Comparison of ENCODE assay signal across 17 cellular contexts in genomic region chr13:42063105-42063504, GRCh38.
"Had no signal": no experiment of that assay in that cellular context is flagged by ENCODE, and none has a peak within 500 bp of the region (broad histone marks: within the 10 kb centered on the region; RNA-seq: fewer than 3 reads in every experiment).

No MANE protein-coding gene starts in this region.

- H3K4me1 Mint-ChIP-seq: immature natural killer cell; stimulated activated naive CD8-positive, alpha-beta T cell treated with anti-CD3 and anti-CD28 coated beads, Interleukin-15, amount 100 ng/mL, for 72 hours had no signal

- H3K36me3 ChIP-seq: cardiac muscle cell, neutrophil, pancreas had no signal

- H3K27me3 Mint-ChIP-seq: activated CD4-positive, alpha-beta memory T cell treated with anti-CD3 and anti-CD28 coated beads for 36 hours; activated naive CD8-positive, alpha-beta T cell treated with anti-CD3 and anti-CD28 coated beads, Interleukin-2, amount 50 U/mL, for 24 hours; stimulated activated naive CD8-positive, alpha-beta T cell treated with anti-CD3 and anti-CD28 coated beads, Interleukin-15, amount 100 ng/mL, for 72 hours had no signal

- H3K27ac Mint-ChIP-seq: activated CD4-positive, alpha-beta memory T cell treated with anti-CD3 and anti-CD28 coated beads for 36 hours; activated naive CD8-positive, alpha-beta T cell treated with anti-CD3 and anti-CD28 coated beads, Interleukin-2, amount 50 U/mL, for 24 hours; immature natural killer cell; natural killer cell treated with Interleukin-12 subunit alpha and Interleukin-12 subunit beta and Interleukin-15 and Interleukin-18, amount 100 ng/mL, for 72 hours; stimulated activated naive CD8-positive, alpha-beta T cell treated with anti-CD3 and anti-CD28 coated beads, Interleukin-15, amount 100 ng/mL, for 72 hours had no signal

- H3K36me3 Mint-ChIP-seq: natural killer cell treated with Interleukin-12 subunit alpha and Interleukin-12 subunit beta and Interleukin-15 and Interleukin-18, amount 100 ng/mL, for 72 hours had no signal

- ATAC-seq: activated naive CD8-positive, alpha-beta T cell treated with anti-CD3 and anti-CD28 coated beads, Interleukin-2, amount 50 U/mL, for 24 hours; foreskin keratinocyte; natural killer cell treated with Interleukin-12 subunit alpha and Interleukin-12 subunit beta and Interleukin-15 and Interleukin-18, amount 100 ng/mL, for 72 hours; pancreas; psoas muscle; right cardiac atrium; stimulated activated naive CD8-positive, alpha-beta T cell treated with anti-CD3 and anti-CD28 coated beads, Interleukin-15, amount 100 ng/mL, for 72 hours had no signal

- DNase-seq: activated CD4-positive, alpha-beta memory T cell treated with anti-CD3 and anti-CD28 coated beads for 36 hours; activated CD4-positive, alpha-beta T cell treated with anti-CD3 and anti-CD28 coated beads for 48 hours; activated naive CD4-positive, alpha-beta T cell treated with anti-CD3 and anti-CD28 coated beads, Interleukin-2, amount 50 U/mL, for 16 hours; activated naive CD8-positive, alpha-beta T cell treated with anti-CD3 and anti-CD28 coated beads, Interleukin-2, amount 50 U/mL, for 24 hours; activated T-cell treated with anti-CD3 and anti-CD28 coated beads, Interleukin-2, amount 50 U/mL, for 48 hours; immature natural killer cell; pancreas; psoas muscle; right cardiac atrium; stimulated activated CD4-positive, alpha-beta T cell treated with anti-CD3 and anti-CD28 coated beads, Interleukin-12 subunit alpha, Interleukin-12 subunit beta, amount 100 ng/mL, for 4 hours; stimulated activated CD4-positive, alpha-beta T cell treated with anti-CD3 and anti-CD28 coated beads, Interleukin-4, amount 100 ng/mL, for 4 hours; stimulated activated naive CD8-positive, alpha-beta T cell treated with anti-CD3 and anti-CD28 coated beads, Interleukin-15, amount 100 ng/mL, for 72 hours; tibial artery had no signal

- H3K4me3 Mint-ChIP-seq: activated CD4-positive, alpha-beta memory T cell treated with anti-CD3 and anti-CD28 coated beads for 36 hours; activated naive CD8-positive, alpha-beta T cell treated with anti-CD3 and anti-CD28 coated beads, Interleukin-2, amount 50 U/mL, for 24 hours; immature natural killer cell; natural killer cell treated with Interleukin-12 subunit alpha and Interleukin-12 subunit beta and Interleukin-15 and Interleukin-18, amount 100 ng/mL, for 72 hours; stimulated activated naive CD8-positive, alpha-beta T cell treated with anti-CD3 and anti-CD28 coated beads, Interleukin-15, amount 100 ng/mL, for 72 hours had no signal

- H3K9me3 Mint-ChIP-seq: natural killer cell treated with Interleukin-12 subunit alpha and Interleukin-12 subunit beta and Interleukin-15 and Interleukin-18, amount 100 ng/mL, for 72 hours had no signal

- H3K27me3 ChIP-seq: cardiac muscle cell, foreskin keratinocyte, neutrophil, pancreas, tibial artery had no signal

- H3K27ac ChIP-seq: cardiac muscle cell, foreskin keratinocyte, neutrophil, pancreas, psoas muscle, tibial artery had no signal

- H3K4me3 ChIP-seq: cardiac muscle cell, pancreas, psoas muscle, tibial artery had no signal

- H3K4me1 ChIP-seq: pancreas, tibial artery had no signal
